Comparison of ENCODE assay signal across 19 cellular contexts in the genomic region with DNA sequence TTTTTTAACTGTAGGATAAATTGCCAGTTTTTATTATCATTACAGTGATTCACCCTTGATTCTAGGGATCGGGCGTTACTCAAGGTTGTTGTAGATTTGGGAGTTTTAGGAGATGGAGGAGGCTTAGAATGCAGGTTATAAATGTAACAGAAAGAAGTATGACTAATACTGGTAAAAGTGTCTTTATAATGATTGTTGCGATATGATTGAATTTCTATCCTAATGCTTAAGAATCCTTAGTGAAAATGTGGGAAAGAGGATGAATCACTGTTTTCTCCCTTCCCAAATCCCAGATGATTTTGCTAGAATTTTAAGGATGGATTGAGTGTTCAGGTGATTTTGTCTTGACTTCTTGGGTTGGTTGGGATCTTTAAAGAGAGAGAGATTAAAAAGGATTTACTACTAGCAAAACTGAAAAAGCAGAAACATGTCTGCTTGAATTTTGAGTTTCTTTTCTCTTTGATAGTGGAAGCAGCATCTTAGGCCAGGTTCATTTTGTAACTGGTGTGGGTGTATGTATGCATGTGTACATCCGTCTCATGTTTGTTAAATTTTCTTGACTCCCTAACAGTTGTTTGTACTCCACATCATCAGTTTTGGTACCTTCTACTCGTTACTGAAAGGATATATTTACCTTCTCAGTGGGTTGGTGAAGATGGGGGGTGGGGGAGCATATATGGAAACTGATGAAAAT. TPM values are rescaled to one million over a fixed set of nuclear protein-coding genes. Genes with fewer than 3 reads are reported as not detected.
DNase-seq lines count a peak whose midpoint lies in the region; TF ChIP-seq lines count a peak whose summit lies in the region.
"Had no signal": no experiment of that assay in that cellular context is flagged by ENCODE, and none has a peak within 500 bp of the region (broad histone marks: within the 10 kb centered on the region; RNA-seq: fewer than 3 reads in every experiment).

No MANE protein-coding gene starts in this region.

- H3K27me3 ChIP-seq in brain microvascular endothelial cell (replicated peaks), result no peaks in the 10 kb centered on the region
- H3K27me3 ChIP-seq: heart left ventricle, right lobe of liver, stomach, upper lobe of right lung had no signal

- H3K4me3 ChIP-seq in brain microvascular endothelial cell (ENCODE audit: low read depth, low read length), result no peak overlapping the region
- H3K4me3 ChIP-seq: heart left ventricle, right lobe of liver, stomach, upper lobe of right lung had no signal

- H3K36me3 ChIP-seq in brain microvascular endothelial cell (replicated peaks), result no peaks in the 10 kb centered on the region
- H3K36me3 ChIP-seq: heart left ventricle, right lobe of liver, stomach, upper lobe of right lung had no signal

- in situ Hi-C loops in brain microvascular endothelial cell (cut with HindIII; ENCODE audit: low pct_ligation_motif_present, low sequenced_read_pairs), result no loop called here

- intact Hi-C loops in posterior cingulate gyrus (cut with DNase I), result no loop called here

- peak overlapping the region; percentile 27 for H3K27ac ChIP-seq in brain microvascular endothelial cell
- H3K27ac ChIP-seq: heart left ventricle, stomach, upper lobe of right lung had no signal

- DNase-seq in A172 (ENCODE audit: low spot score) (peak; percentile 25), ELR (ENCODE audit: low read depth) (peak; percentile 51), NCI-H226 (peak; percentile 70), brain microvascular endothelial cell (no peak), NCI-H510A (lab: John Stamatoyannopoulos, UW) (no peak), NCI-H2081 treated with DMSO at 0.1 percent for 48 hours (lab: John Stamatoyannopoulos, UW) (no peak), posterior cingulate gyrus (no peak), GM20000 (ENCODE audit: low spot score) (no peak)
- DNase-seq: activated CD8-positive, alpha-beta T cell treated with anti-CD3 and anti-CD28 coated beads, Interleukin-2, amount 10 ng/mL, durations not matched to agents 7 days and 5 days; effector CD4-positive, alpha-beta T cell; heart left ventricle; immature natural killer cell; left ventricle myocardium superior; NCI-H2171 treated with DMSO at 0.1 percent for 48 hours; right lobe of liver; RPMI8226; stomach; SW 1271; upper lobe of right lung had no signal

- no peak for TF ChIP-seq CTCF in brain microvascular endothelial cell (IDR thresholded peaks at IDR 0.05; ENCODE audit: low read depth, low read length, missing control alignments)
- TF ChIP-seq CTCF in GM20000 (IDR thresholded peaks at IDR 0.05; ENCODE audit: extremely low read depth, missing control alignments), result no peak

RNA-seq across cellular contexts. Expression of gene ARHGAP35, which starts 25.9 kb away (rescaled TPM):
- total RNA-seq in A172 (2014; rRNA removed; shearing (Covaris generic)), result 11.5 and 14.1 TPM in 2 replicates

RNA-seq across cellular contexts. Expression of gene AP2S1, which starts 36.0 kb away (rescaled TPM):
- total RNA-seq in A172 (2014; rRNA removed; shearing (Covaris generic)), result 141 and 186 TPM in 2 replicates

Comparison
In these comparisons a context has a peak if more than half of its experiments do, and no peak if none do; other contexts are left out.
1. DNase-seq: peak in A172 (single experiment), ELR (single experiment) and NCI-H226 (single experiment); none in brain microvascular endothelial cell (single experiment), NCI-H510A (single experiment), NCI-H2081 treated with DMSO at 0.1 percent for 48 hours (single experiment), posterior cingulate gyrus (0 of 10) and GM20000 (single experiment).